11 cellular contexts compared by ENCODE assay signal in genomic region chr1:76939107-76939816, GRCh38.
DNase-seq lines count a peak whose midpoint lies in the region; ATAC-seq and TF ChIP-seq lines count a peak whose summit lies in the region.
"Had no signal": no experiment of that assay in that cellular context is flagged by ENCODE, and none has a peak within 500 bp of the region (broad histone marks: within the 10 kb centered on the region; RNA-seq: fewer than 3 reads in every experiment).

No MANE protein-coding gene starts in this region.

- ATAC-seq in HG03159 (IDR thresholded peaks at IDR 0.05; ENCODE audit: unreplicated experiment): peak; percentile 75
- peak; percentile 23 to 26 for ATAC-seq in upper lobe of left lung (ENCODE audit: low FRiP score in 2 of 2)

- WGBS in upper lobe of left lung, 2 donors: 68 to 79% methylated on average over 8 of the region's 8 CpGs

- no peak for TF ChIP-seq CTCF in upper lobe of left lung (IDR thresholded peaks at IDR 0.05)

- DNase-seq in NCI-H748 (lab: John Stamatoyannopoulos, UW; ENCODE audit: unreplicated experiment): peak; percentile 57
- DNase-seq in NCI-H748 treated with DMSO at 0.1 percent for 48 hours (lab: John Stamatoyannopoulos, UW): no peak
- DNase-seq in astrocyte of the hippocampus (ENCODE audit: low read depth, low spot score): peak; percentile 53
- no peak for DNase-seq in upper lobe of left lung
- DNase-seq in activated T-cell treated with anti-CD3 and anti-CD28 coated beads, Interleukin-2, amount 50 U/mL, for 48 hours: no peak
- DNase-seq in T1000 (lab: John Stamatoyannopoulos, UW): no peak
- no peak for DNase-seq in NCI-H1436 treated with DMSO at 0.1 percent for 48 hours (lab: John Stamatoyannopoulos, UW)
- DNase-seq: NCI-H1417 treated with DMSO at 0.1 percent for 48 hours had no signal

- TF ChIP-seq POLR2A in upper lobe of left lung (IDR thresholded peaks at IDR 0.05): no peak

- H3K4me1 ChIP-seq in upper lobe of left lung: no peaks in the 10 kb centered on the region

- no peak for TF ChIP-seq EP300 in upper lobe of left lung (IDR thresholded peaks at IDR 0.05)

- H3K9me3 ChIP-seq in upper lobe of left lung: no peaks in the 10 kb centered on the region

- H3K36me3 ChIP-seq in upper lobe of left lung: no peaks in the 10 kb centered on the region

- no peaks in the 10 kb centered on the region for H3K27me3 ChIP-seq in upper lobe of left lung

- no peak overlapping the region for H3K4me3 ChIP-seq in upper lobe of left lung
- H3K4me3 ChIP-seq: coronary artery had no signal

- no peak overlapping the region for H3K27ac ChIP-seq in upper lobe of left lung
- H3K27ac ChIP-seq: coronary artery, VCaP had no signal

Comparison
In these comparisons a context has a peak if more than half of its experiments do, and no peak if none do; other contexts are left out.
1. DNase-seq: peak in NCI-H748 (single experiment) and astrocyte of the hippocampus (single experiment); none in NCI-H748 treated with DMSO at 0.1 percent for 48 hours (single experiment), upper lobe of left lung (0 of 2), activated T-cell treated with anti-CD3 and anti-CD28 coated beads, Interleukin-2, amount 50 U/mL, for 48 hours (0 of 2), T1000 (single experiment) and NCI-H1436 treated with DMSO at 0.1 percent for 48 hours (single experiment).